Comparison of ENCODE assay signal across 33 cellular contexts in the genomic region with DNA sequence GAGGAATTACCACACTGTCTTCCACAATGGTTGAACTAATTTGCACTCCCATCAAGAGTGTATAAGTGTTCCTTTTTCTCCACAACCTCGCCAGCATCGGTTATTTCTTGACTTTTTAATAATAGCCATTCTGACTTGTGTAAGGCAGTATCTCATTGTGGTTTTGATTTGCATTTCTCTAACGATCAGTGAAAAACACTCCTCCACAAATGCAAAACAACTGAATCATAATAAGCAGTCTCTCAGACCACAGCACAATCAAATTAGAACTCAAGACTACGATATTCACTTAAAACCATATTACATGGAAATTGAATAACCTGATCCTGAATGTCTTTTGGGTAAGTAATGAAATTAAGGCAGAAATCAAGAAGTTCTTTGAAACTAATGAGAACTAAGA.
"Had no signal": no experiment of that assay in that cellular context is flagged by ENCODE, and none has a peak within 500 bp of the region (broad histone marks: within the 10 kb centered on the region; RNA-seq: fewer than 3 reads in every experiment).

No MANE protein-coding gene starts in this region.

- FAIRE-seq: astrocyte, TTC549 had no signal

- H3K4me1 ChIP-seq: adrenal gland, breast epithelium had no signal

- ATAC-seq: activated CD8-positive, alpha-beta T cell treated with anti-CD3 and anti-CD28 coated beads for 36 hours; activated naive CD4-positive, alpha-beta T cell treated with anti-CD3 and anti-CD28 coated beads, Interleukin-2, amount 50 U/mL, for 72 hours; activated T-cell treated with anti-CD3 and anti-CD28 coated beads, Interleukin-2, amount 50 U/mL, for 4 hours; activated T-cell treated with anti-CD3 and anti-CD28 coated beads, Interleukin-2, amount 50 U/mL, for 72 hours; activated T-helper 17 cell treated with anti-CD3 and anti-CD28 coated beads, Interleukin-2, amount 50 U/mL, for 72 hours; body of pancreas had no signal

- H3K4me3 ChIP-seq: adrenal gland, body of pancreas, breast epithelium had no signal

- H3K27ac ChIP-seq: adrenal gland, body of pancreas, brain microvascular endothelial cell, breast epithelium, VCaP had no signal

- H3K9me3 ChIP-seq: adrenal gland, body of pancreas, breast epithelium had no signal

- H3K27me3 ChIP-seq: adrenal gland, body of pancreas, brain microvascular endothelial cell, breast epithelium had no signal

- H3K36me3 ChIP-seq: adrenal gland, brain microvascular endothelial cell, breast epithelium had no signal

- DNase-seq: activated B cell treated with CpG ODN at 0.5 μM for 24 hours; activated CD4-positive, alpha-beta memory T cell treated with anti-CD3 and anti-CD28 coated beads for 36 hours; activated CD4-positive, alpha-beta T cell treated with anti-CD3 and anti-CD28 coated beads for 4 hours; activated CD4-positive, alpha-beta T cell treated with anti-CD3 and anti-CD28 coated beads, Interleukin-2, amount 10 ng/mL, durations not matched to agents 24 days and 14 days; activated CD4-positive, alpha-beta T cell treated with anti-CD3 and anti-CD28 coated beads, Interleukin-2, amount 50 U/mL, for 1 hour; activated CD4-positive, alpha-beta T cell treated with anti-CD3 and anti-CD28 coated beads, Interleukin-2, amount 50 U/mL, for 4 hours; activated CD4-positive, CD25-positive, alpha-beta regulatory T cell treated with anti-CD3 and anti-CD28 coated beads, Interleukin-2, amount 50 U/mL, for 72 hours; activated CD8-positive, alpha-beta memory T cell treated with anti-CD3 and anti-CD28 coated beads, Interleukin-2, amount 50 U/mL, for 4 hours; activated CD8-positive, alpha-beta T cell treated with anti-CD3 and anti-CD28 coated beads for 36 hours; activated effector memory CD4-positive, alpha-beta T cell treated with anti-CD3 and anti-CD28 coated beads, Interleukin-2, amount 50 U/mL, for 16 hours; activated gamma-delta T cell treated with Interleukin-2 at 50 U/mL for 16 hours; activated naive CD4-positive, alpha-beta T cell; activated naive CD4-positive, alpha-beta T cell treated with anti-CD3 and anti-CD28 coated beads for 36 hours; activated naive CD4-positive, alpha-beta T cell treated with anti-CD3 and anti-CD28 coated beads, Interleukin-2, amount 50 U/mL, for 16 hours; activated naive CD8-positive, alpha-beta T cell treated with anti-CD3 and anti-CD28 coated beads for 36 hours; activated T-cell treated with anti-CD3 and anti-CD28 coated beads for 4 hours; activated T-cell treated with anti-CD3 and anti-CD28 coated beads, Interleukin-2, amount 50 U/mL, for 1 hour; activated T-cell treated with anti-CD3 and anti-CD28 coated beads, Interleukin-2, amount 50 U/mL, for 4 hours; activated T-cell treated with anti-CD3 and anti-CD28 coated beads, Interleukin-2, amount 50 U/mL, for 72 hours; adrenal gland; amniotic stem cell; aorta; body of pancreas; brain microvascular endothelial cell; central memory CD4-positive, alpha-beta T cell; T-helper 2 cell; T-helper 9 cell had no signal
